ENCODE assay signal across 19 cellular contexts in genomic region chr14:99936056-99936455, GRCh38.
"Had no signal": no experiment of that assay in that cellular context is flagged by ENCODE, and none has a peak within 500 bp of the region (broad histone marks: within the 10 kb centered on the region; RNA-seq: fewer than 3 reads in every experiment).

No MANE protein-coding gene starts in this region.

- H3K4me1 Mint-ChIP-seq: activated B cell treated with CpG ODN at 0.5 μM for 24 hours; activated naive CD4-positive, alpha-beta T cell treated with anti-CD3 and anti-CD28 coated beads, Interleukin-2, amount 10 ng/mL, durations not matched to agents 7 days and 5 days; mesothelial cell of epicardium; neural crest cell had no signal

- H3K27me3 Mint-ChIP-seq: dendritic cell treated with granulocyte-macrophage colony-stimulating factor and Interleukin-4, amounts not matched to agents 40 ng/mL and 50 ng/mL, for 4 days had no signal

- H3K27ac ChIP-seq: brain microvascular endothelial cell, lower lobe of right lung, parathyroid adenoma, transverse colon had no signal

- H3K27ac Mint-ChIP-seq: activated B cell treated with CpG ODN at 0.5 μM for 24 hours; activated naive CD4-positive, alpha-beta T cell treated with anti-CD3 and anti-CD28 coated beads, Interleukin-2, amount 10 ng/mL, durations not matched to agents 7 days and 5 days; activated T-helper 2 cell treated with anti-CD3 and anti-CD28 coated beads, Interferon-gamma antibody, Interleukin-2, Interleukin-4, amounts not matched to agents 10 μg/mL and 5 μg/mL and 100 μg/mL, durations not matched to agents 14 hours and 24 hours and 36 hours; dendritic cell treated with granulocyte-macrophage colony-stimulating factor and Interleukin-4, amounts not matched to agents 40 ng/mL and 50 ng/mL, for 4 days; mesothelial cell of epicardium; T-helper 1 cell treated with Interleukin-12 subunit alpha and Interleukin-12 subunit beta and Interleukin-4 antibody, amounts not matched to agents 30 μg/mL and 1 μg/mL, for 36 hours had no signal

- H2AFZ ChIP-seq: parathyroid adenoma had no signal

- DNase-seq: activated B cell treated with CpG ODN at 0.5 μM for 24 hours; activated CD4-positive, alpha-beta T cell treated with anti-CD3 and anti-CD28 coated beads, Interleukin-2, amount 50 U/mL, for 1 hour; activated naive CD4-positive, alpha-beta T cell treated with anti-CD3 and anti-CD28 coated beads, Interleukin-2, amount 10 ng/mL, durations not matched to agents 7 days and 5 days; activated T-cell treated with anti-CD3 and anti-CD28 coated beads for 4 hours; brain microvascular endothelial cell; cerebellar nuclear complex; erythroblast; hypothalamus; left cardiac atrium; lower lobe of right lung; retina; stimulated activated CD4-positive, alpha-beta T cell treated with anti-CD3 and anti-CD28 coated beads, Interleukin-15, amount 100 ng/mL, for 24 hours; transverse colon had no signal

- H3K9ac ChIP-seq: parathyroid adenoma had no signal

- H3K9me3 ChIP-seq: lower lobe of right lung, transverse colon had no signal

- H3K4me3 ChIP-seq: lower lobe of right lung, transverse colon had no signal

- H3K36me3 ChIP-seq: brain microvascular endothelial cell, transverse colon had no signal

- H3K27me3 ChIP-seq: brain microvascular endothelial cell, transverse colon had no signal

- H3K4me1 ChIP-seq: lower lobe of right lung, parathyroid adenoma, transverse colon had no signal

- H3K36me3 Mint-ChIP-seq: activated naive CD4-positive, alpha-beta T cell treated with anti-CD3 and anti-CD28 coated beads, Interleukin-2, amount 10 ng/mL, durations not matched to agents 7 days and 5 days had no signal

- H3K79me2 ChIP-seq: parathyroid adenoma had no signal

- H3K4me3 Mint-ChIP-seq: activated B cell treated with CpG ODN at 0.5 μM for 24 hours; activated naive CD4-positive, alpha-beta T cell treated with anti-CD3 and anti-CD28 coated beads, Interleukin-2, amount 10 ng/mL, durations not matched to agents 7 days and 5 days; dendritic cell treated with granulocyte-macrophage colony-stimulating factor and Interleukin-4, amounts not matched to agents 40 ng/mL and 50 ng/mL, for 4 days; mesothelial cell of epicardium; neural crest cell; T-helper 1 cell treated with Interleukin-12 subunit alpha and Interleukin-12 subunit beta and Interleukin-4 antibody, amounts not matched to agents 30 μg/mL and 1 μg/mL, for 36 hours had no signal

- H3K9me3 Mint-ChIP-seq: activated B cell treated with CpG ODN at 0.5 μM for 24 hours; activated naive CD4-positive, alpha-beta T cell treated with anti-CD3 and anti-CD28 coated beads, Interleukin-2, amount 10 ng/mL, durations not matched to agents 7 days and 5 days; activated T-helper 2 cell treated with anti-CD3 and anti-CD28 coated beads, Interferon-gamma antibody, Interleukin-2, Interleukin-4, amounts not matched to agents 10 μg/mL and 5 μg/mL and 100 μg/mL, durations not matched to agents 14 hours and 24 hours and 36 hours; dendritic cell treated with granulocyte-macrophage colony-stimulating factor and Interleukin-4, amounts not matched to agents 40 ng/mL and 50 ng/mL, for 4 days; mesothelial cell of epicardium; neural crest cell; T-helper 1 cell treated with Interleukin-12 subunit alpha and Interleukin-12 subunit beta and Interleukin-4 antibody, amounts not matched to agents 30 μg/mL and 1 μg/mL, for 36 hours had no signal
